38 cellular contexts compared by ENCODE assay signal in the genomic region with DNA sequence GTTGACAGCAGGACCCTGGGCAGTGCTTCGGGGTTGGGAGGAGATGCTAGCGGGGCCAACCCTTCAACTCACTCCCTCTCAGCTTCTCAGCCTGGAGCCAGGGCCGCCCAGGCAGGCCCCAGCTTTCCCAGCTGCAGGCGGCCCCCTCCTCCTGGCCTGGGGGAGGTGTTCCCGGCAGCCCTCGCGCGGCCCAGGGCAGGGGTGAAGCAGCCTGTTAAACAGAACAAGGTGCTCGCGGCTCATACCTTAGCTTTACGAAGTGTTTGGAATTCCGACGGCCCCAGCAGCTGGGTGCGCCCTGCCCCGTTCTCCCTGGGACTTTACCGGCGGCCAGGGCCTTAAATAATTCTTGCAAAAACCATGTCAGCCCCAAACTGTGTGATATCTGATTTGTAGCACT. TPM values are rescaled to one million over a fixed set of nuclear protein-coding genes. Genes with fewer than 3 reads are reported as not detected.
"Had no signal": no experiment of that assay in that cellular context is flagged by ENCODE, and none has a peak within 500 bp of the region (broad histone marks: within the 10 kb centered on the region; RNA-seq: fewer than 3 reads in every experiment).

No MANE protein-coding gene starts in this region.

- H3K4me1 ChIP-seq: ascending aorta had no signal

- H3K36me3 Mint-ChIP-seq: activated CD8-positive, alpha-beta memory T cell treated with anti-CD3 and anti-CD28 coated beads, Interleukin-2, amount 10 ng/mL, durations not matched to agents 7 days and 5 days; activated naive CD4-positive, alpha-beta T cell treated with anti-CD3 and anti-CD28 coated beads, Interleukin-2, amount 10 ng/mL, durations not matched to agents 7 days and 5 days; activated naive CD4-positive, alpha-beta T cell treated with anti-CD3 and anti-CD28 coated beads, Interleukin-2, amount 50 U/mL, for 24 hours; activated naive CD8-positive, alpha-beta T cell; activated naive CD8-positive, alpha-beta T cell treated with anti-CD3 and anti-CD28 coated beads, Interleukin-2, amount 10 ng/mL, durations not matched to agents 7 days and 5 days; brain had no signal

- H3K27ac Mint-ChIP-seq: activated CD4-positive, alpha-beta memory T cell treated with anti-CD3 and anti-CD28 coated beads, Interleukin-2, amount 10 ng/mL, durations not matched to agents 7 days and 5 days; activated CD4-positive, alpha-beta T cell treated with anti-CD3 and anti-CD28 coated beads for 36 hours; activated CD4-positive, alpha-beta T cell treated with anti-CD3 and anti-CD28 coated beads, Interleukin-2, amount 10 ng/mL, durations not matched to agents 7 days and 5 days; activated CD8-positive, alpha-beta memory T cell treated with anti-CD3 and anti-CD28 coated beads, Interleukin-2, amount 10 ng/mL, durations not matched to agents 7 days and 5 days; activated CD8-positive, alpha-beta T cell treated with anti-CD3 and anti-CD28 coated beads, Interleukin-2, amount 10 ng/mL, durations not matched to agents 7 days and 5 days; activated naive CD4-positive, alpha-beta T cell treated with anti-CD3 and anti-CD28 coated beads, Interleukin-2, amount 10 ng/mL, durations not matched to agents 7 days and 5 days; activated naive CD4-positive, alpha-beta T cell treated with anti-CD3 and anti-CD28 coated beads, Interleukin-2, amount 50 U/mL, for 24 hours; activated naive CD8-positive, alpha-beta T cell; activated naive CD8-positive, alpha-beta T cell treated with anti-CD3 and anti-CD28 coated beads, Interleukin-2, amount 10 ng/mL, durations not matched to agents 7 days and 5 days; activated naive CD8-positive, alpha-beta T cell treated with anti-CD3 and anti-CD28 coated beads, Interleukin-2, amount 50 U/mL, for 24 hours; activated T-cell treated with anti-CD3 and anti-CD28 coated beads, Interleukin-2, amount 50 U/mL, for 24 hours; activated T-helper 2 cell treated with anti-CD3 and anti-CD28 coated beads, Interferon-gamma antibody, Interleukin-2, Interleukin-4, amounts not matched to agents 10 μg/mL and 5 μg/mL and 100 μg/mL, durations not matched to agents 14 hours and 24 hours and 36 hours; brain; T-helper 1 cell treated with Interleukin-12 subunit alpha and Interleukin-12 subunit beta and Interleukin-4 antibody, amounts not matched to agents 30 μg/mL and 1 μg/mL, for 36 hours; T-helper 2 cell treated with Interferon-gamma antibody and Interleukin-4, amounts not matched to agents 5 μg/mL and 100 μg/mL, for 36 hours had no signal

- H3K27me3 ChIP-seq: ascending aorta, cardiac muscle cell had no signal

- H3K27ac ChIP-seq: ascending aorta, cardiac muscle cell, VCaP had no signal

- H3K4me1 Mint-ChIP-seq: activated CD4-positive, alpha-beta memory T cell treated with anti-CD3 and anti-CD28 coated beads, Interleukin-2, amount 10 ng/mL, durations not matched to agents 7 days and 5 days; activated CD4-positive, alpha-beta T cell treated with anti-CD3 and anti-CD28 coated beads for 36 hours; activated CD4-positive, alpha-beta T cell treated with anti-CD3 and anti-CD28 coated beads, Interleukin-2, amount 10 ng/mL, durations not matched to agents 7 days and 5 days; activated CD8-positive, alpha-beta memory T cell treated with anti-CD3 and anti-CD28 coated beads, Interleukin-2, amount 10 ng/mL, durations not matched to agents 7 days and 5 days; activated naive CD4-positive, alpha-beta T cell treated with anti-CD3 and anti-CD28 coated beads, Interleukin-2, amount 10 ng/mL, durations not matched to agents 7 days and 5 days; activated naive CD4-positive, alpha-beta T cell treated with anti-CD3 and anti-CD28 coated beads, Interleukin-2, amount 50 U/mL, for 24 hours; activated naive CD8-positive, alpha-beta T cell treated with anti-CD3 and anti-CD28 coated beads, Interleukin-2, amount 10 ng/mL, durations not matched to agents 7 days and 5 days; activated naive CD8-positive, alpha-beta T cell treated with anti-CD3 and anti-CD28 coated beads, Interleukin-2, amount 50 U/mL, for 24 hours; brain; central memory CD8-positive, alpha-beta T cell had no signal

- DNase-seq: activated CD4-positive, alpha-beta memory T cell treated with anti-CD3 and anti-CD28 coated beads, Interleukin-2, amount 10 ng/mL, durations not matched to agents 7 days and 5 days; activated CD4-positive, alpha-beta T cell treated with anti-CD3 and anti-CD28 coated beads for 1 hour; activated CD4-positive, alpha-beta T cell treated with anti-CD3 and anti-CD28 coated beads for 36 hours; activated CD4-positive, alpha-beta T cell treated with anti-CD3 and anti-CD28 coated beads for 48 hours; activated CD4-positive, alpha-beta T cell treated with anti-CD3 and anti-CD28 coated beads, Interleukin-2, amount 10 ng/mL, durations not matched to agents 7 days and 5 days; activated CD4-positive, CD25-positive, alpha-beta regulatory T cell; activated CD8-positive, alpha-beta memory T cell treated with anti-CD3 and anti-CD28 coated beads for 24 hours; activated CD8-positive, alpha-beta memory T cell treated with anti-CD3 and anti-CD28 coated beads, Interleukin-2, amount 10 ng/mL, durations not matched to agents 7 days and 5 days; activated CD8-positive, alpha-beta memory T cell treated with anti-CD3 and anti-CD28 coated beads, Interleukin-2, amount 50 U/mL, for 48 hours; activated CD8-positive, alpha-beta T cell treated with anti-CD3 and anti-CD28 coated beads, Interleukin-2, amount 10 ng/mL, durations not matched to agents 7 days and 5 days; activated effector memory CD4-positive, alpha-beta T cell treated with Interleukin-2 at 50 U/mL for 16 hours; activated gamma-delta T cell; activated naive CD4-positive, alpha-beta T cell treated with anti-CD3 and anti-CD28 coated beads, Interleukin-2, amount 10 ng/mL, durations not matched to agents 7 days and 5 days; activated naive CD4-positive, alpha-beta T cell treated with Interleukin-2 at 50 U/mL for 16 hours; activated naive CD8-positive, alpha-beta T cell treated with anti-CD3 and anti-CD28 coated beads, Interleukin-2, amount 50 U/mL, for 24 hours; activated T-cell treated with anti-CD3 and anti-CD28 coated beads, Interleukin-2, amount 50 U/mL, for 24 hours; activated T-cell treated with anti-CD3 and anti-CD28 coated beads, Interleukin-2, amount 50 U/mL, for 48 hours; amygdala; anterior cingulate cortex; caudate nucleus; cerebellar nuclear complex; T-helper 1 cell; T-helper 2 cell; T-helper 9 cell had no signal

- H3K4me3 ChIP-seq: ascending aorta, cardiac muscle cell had no signal

- FAIRE-seq: bronchial epithelial cell, TTC549 had no signal

- H3K4me3 Mint-ChIP-seq: activated CD4-positive, alpha-beta memory T cell treated with anti-CD3 and anti-CD28 coated beads, Interleukin-2, amount 10 ng/mL, durations not matched to agents 7 days and 5 days; activated CD4-positive, alpha-beta T cell treated with anti-CD3 and anti-CD28 coated beads for 36 hours; activated CD4-positive, alpha-beta T cell treated with anti-CD3 and anti-CD28 coated beads, Interleukin-2, amount 10 ng/mL, durations not matched to agents 7 days and 5 days; activated CD8-positive, alpha-beta memory T cell treated with anti-CD3 and anti-CD28 coated beads, Interleukin-2, amount 10 ng/mL, durations not matched to agents 7 days and 5 days; activated CD8-positive, alpha-beta T cell treated with anti-CD3 and anti-CD28 coated beads, Interleukin-2, amount 10 ng/mL, durations not matched to agents 7 days and 5 days; activated naive CD4-positive, alpha-beta T cell treated with anti-CD3 and anti-CD28 coated beads, Interleukin-2, amount 10 ng/mL, durations not matched to agents 7 days and 5 days; activated naive CD4-positive, alpha-beta T cell treated with anti-CD3 and anti-CD28 coated beads, Interleukin-2, amount 50 U/mL, for 24 hours; activated naive CD8-positive, alpha-beta T cell; activated naive CD8-positive, alpha-beta T cell treated with anti-CD3 and anti-CD28 coated beads, Interleukin-2, amount 10 ng/mL, durations not matched to agents 7 days and 5 days; activated naive CD8-positive, alpha-beta T cell treated with anti-CD3 and anti-CD28 coated beads, Interleukin-2, amount 50 U/mL, for 24 hours; activated T-cell treated with anti-CD3 and anti-CD28 coated beads, Interleukin-2, amount 50 U/mL, for 24 hours; brain; central memory CD8-positive, alpha-beta T cell; T-helper 1 cell treated with Interleukin-12 subunit alpha and Interleukin-12 subunit beta and Interleukin-4 antibody, amounts not matched to agents 30 μg/mL and 1 μg/mL, for 36 hours; T-helper 2 cell treated with Interferon-gamma antibody and Interleukin-4, amounts not matched to agents 5 μg/mL and 100 μg/mL, for 36 hours had no signal

- H3K9me3 ChIP-seq: ascending aorta had no signal

- H3K27me3 Mint-ChIP-seq: activated CD4-positive, alpha-beta memory T cell treated with anti-CD3 and anti-CD28 coated beads, Interleukin-2, amount 10 ng/mL, durations not matched to agents 7 days and 5 days; activated CD4-positive, alpha-beta T cell treated with anti-CD3 and anti-CD28 coated beads for 36 hours; activated CD4-positive, alpha-beta T cell treated with anti-CD3 and anti-CD28 coated beads, Interleukin-2, amount 10 ng/mL, durations not matched to agents 7 days and 5 days; activated CD8-positive, alpha-beta memory T cell treated with anti-CD3 and anti-CD28 coated beads, Interleukin-2, amount 10 ng/mL, durations not matched to agents 7 days and 5 days; activated naive CD4-positive, alpha-beta T cell treated with anti-CD3 and anti-CD28 coated beads, Interleukin-2, amount 10 ng/mL, durations not matched to agents 7 days and 5 days; activated naive CD4-positive, alpha-beta T cell treated with anti-CD3 and anti-CD28 coated beads, Interleukin-2, amount 50 U/mL, for 24 hours; activated naive CD8-positive, alpha-beta T cell; activated naive CD8-positive, alpha-beta T cell treated with anti-CD3 and anti-CD28 coated beads, Interleukin-2, amount 10 ng/mL, durations not matched to agents 7 days and 5 days; activated naive CD8-positive, alpha-beta T cell treated with anti-CD3 and anti-CD28 coated beads, Interleukin-2, amount 50 U/mL, for 24 hours; activated T-cell treated with anti-CD3 and anti-CD28 coated beads, Interleukin-2, amount 50 U/mL, for 24 hours; brain; central memory CD8-positive, alpha-beta T cell had no signal

- H3K36me3 ChIP-seq: ascending aorta, cardiac muscle cell had no signal

- ATAC-seq: activated CD4-positive, alpha-beta T cell treated with anti-CD3 and anti-CD28 coated beads for 36 hours; activated CD4-positive, CD25-positive, alpha-beta regulatory T cell treated with anti-CD3 and anti-CD28 coated beads, Interleukin-2, amount 50 U/mL, for 24 hours; activated CD8-positive, alpha-beta memory T cell treated with anti-CD3 and anti-CD28 coated beads, Interleukin-2, amount 10 ng/mL, durations not matched to agents 7 days and 5 days; activated CD8-positive, alpha-beta T cell treated with anti-CD3 and anti-CD28 coated beads, Interleukin-2, amount 10 ng/mL, durations not matched to agents 7 days and 5 days; activated naive CD8-positive, alpha-beta T cell treated with anti-CD3 and anti-CD28 coated beads, Interleukin-2, amount 50 U/mL, for 24 hours had no signal

- H3K9me3 Mint-ChIP-seq: activated CD4-positive, alpha-beta memory T cell treated with anti-CD3 and anti-CD28 coated beads, Interleukin-2, amount 10 ng/mL, durations not matched to agents 7 days and 5 days; activated CD4-positive, alpha-beta T cell treated with anti-CD3 and anti-CD28 coated beads, Interleukin-2, amount 10 ng/mL, durations not matched to agents 7 days and 5 days; activated naive CD4-positive, alpha-beta T cell treated with anti-CD3 and anti-CD28 coated beads, Interleukin-2, amount 10 ng/mL, durations not matched to agents 7 days and 5 days; activated naive CD4-positive, alpha-beta T cell treated with anti-CD3 and anti-CD28 coated beads, Interleukin-2, amount 50 U/mL, for 24 hours; activated naive CD8-positive, alpha-beta T cell treated with anti-CD3 and anti-CD28 coated beads, Interleukin-2, amount 10 ng/mL, durations not matched to agents 7 days and 5 days; activated naive CD8-positive, alpha-beta T cell treated with anti-CD3 and anti-CD28 coated beads, Interleukin-2, amount 50 U/mL, for 24 hours; activated T-cell treated with anti-CD3 and anti-CD28 coated beads, Interleukin-2, amount 50 U/mL, for 24 hours; activated T-helper 2 cell treated with anti-CD3 and anti-CD28 coated beads, Interferon-gamma antibody, Interleukin-2, Interleukin-4, amounts not matched to agents 10 μg/mL and 5 μg/mL and 100 μg/mL, durations not matched to agents 14 hours and 24 hours and 36 hours; brain; central memory CD8-positive, alpha-beta T cell; T-helper 1 cell treated with Interleukin-12 subunit alpha and Interleukin-12 subunit beta and Interleukin-4 antibody, amounts not matched to agents 30 μg/mL and 1 μg/mL, for 36 hours; T-helper 2 cell treated with Interferon-gamma antibody and Interleukin-4, amounts not matched to agents 5 μg/mL and 100 μg/mL, for 36 hours had no signal

RNA-seq across cellular contexts. Expression of gene H19, which starts 33.3 kb away (rescaled TPM):
- total RNA-seq: activated CD4-positive, alpha-beta memory T cell treated with anti-CD3 and anti-CD28 coated beads, Interleukin-2, amount 10 ng/mL, durations not matched to agents 7 days and 5 days; activated CD4-positive, alpha-beta T cell treated with anti-CD3 and anti-CD28 coated beads for 36 hours; activated CD4-positive, alpha-beta T cell treated with anti-CD3 and anti-CD28 coated beads, Interleukin-2, amount 10 ng/mL, durations not matched to agents 7 days and 5 days; activated CD8-positive, alpha-beta memory T cell treated with anti-CD3 and anti-CD28 coated beads, Interleukin-2, amount 10 ng/mL, durations not matched to agents 7 days and 5 days; activated CD8-positive, alpha-beta T cell treated with anti-CD3 and anti-CD28 coated beads, Interleukin-2, amount 10 ng/mL, durations not matched to agents 7 days and 5 days; activated naive CD8-positive, alpha-beta T cell treated with anti-CD3 and anti-CD28 coated beads, Interleukin-2, amount 10 ng/mL, durations not matched to agents 7 days and 5 days; activated T-helper 2 cell treated with anti-CD3 and anti-CD28 coated beads, Interferon-gamma antibody, Interleukin-2, Interleukin-4, amounts not matched to agents 10 μg/mL and 5 μg/mL and 100 μg/mL, durations not matched to agents 14 hours and 24 hours and 36 hours had no signal

RNA-seq across cellular contexts. Expression of gene TNNT3, which starts 44.8 kb away (rescaled TPM):
- total RNA-seq: bronchial epithelial cell had no signal
